1 cellular context compared by ENCODE assay signal in genomic region chr9:5628530-5629311, GRCh38.
TF ChIP-seq lines count a peak whose summit lies in the region.

RIC1 (plus strand) TSS chr9:5629107; CDS start chr9:5629310, 203 bp downstream.

TF ChIP-seq in IMR-90, 13 proteins besides CTCF, POLR2A, EP300 and RAD21 (continued from another document):
- TF ChIP-seq MAZ (IDR thresholded peaks at IDR 0.05; ENCODE audit: borderline replicate concordance, low read depth, low read length) (peak; percentile 91; the same call in 1 of the 2 replicates), BHLHE40 (IDR thresholded peaks at IDR 0.05; ENCODE audit: low read depth, low read length) (peak; percentile 53), SMC3 (IDR thresholded peaks at IDR 0.05; ENCODE audit: low read depth, low read length) (no peak), FOS (IDR thresholded peaks at IDR 0.05; ENCODE audit: low read depth, low read length) (no peak), CHD1 (IDR thresholded peaks at IDR 0.05; ENCODE audit: low read depth, low read length) (no peak), RFX5 (IDR thresholded peaks at IDR 0.05; ENCODE audit: low read depth, low read length) (no peak), MAFK (IDR thresholded peaks at IDR 0.05; ENCODE audit: low read depth, low read length) (no peak), NFE2L2 (IDR thresholded peaks at IDR 0.05; ENCODE audit: low read depth, low read length) (no peak; the same call in 1 of the 2 replicates), CEBPB (IDR thresholded peaks at IDR 0.05; ENCODE audit: low read depth, low read length) (no peak), MXI1 (IDR thresholded peaks at IDR 0.05; ENCODE audit: borderline replicate concordance, low read depth, low read length) (0 out of 2 replicates have a peak, but pooled peaks have one; percentile 53), RCOR1 (IDR thresholded peaks at IDR 0.05; ENCODE audit: insufficient replicate concordance, low read length) (no peak)
